ENCODE assay signal across 1 cellular context in the genomic region with DNA sequence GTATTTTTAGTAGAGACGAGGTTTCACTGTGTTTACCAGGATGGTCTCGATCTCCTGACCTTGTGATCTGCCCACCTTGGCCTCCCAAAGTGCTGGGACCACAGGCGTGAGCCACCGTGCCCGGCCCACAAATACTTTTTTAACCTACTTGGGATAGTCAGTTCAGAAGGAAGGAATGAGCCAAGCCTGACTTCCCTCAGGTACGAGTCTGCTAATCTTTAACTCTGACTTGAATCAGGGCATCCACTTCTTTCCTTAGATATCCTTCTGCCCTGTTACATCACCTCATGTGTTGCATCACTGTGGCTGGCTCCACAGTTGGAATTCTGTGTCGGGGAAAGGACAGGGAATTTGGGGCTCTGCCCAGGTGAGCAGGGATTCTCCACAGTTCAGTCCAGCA.
A peak's percentile ranks its signal among the peaks of the same experiment; 100 is the strongest.
TF ChIP-seq lines count a peak whose summit lies in the region.

No MANE protein-coding gene starts in this region.

TF ChIP-seq in HepG2, 621 proteins besides CTCF, POLR2A, EP300 and RAD21 (continued from another document and continues in another):
- TF ChIP-seq, protein P1, sequence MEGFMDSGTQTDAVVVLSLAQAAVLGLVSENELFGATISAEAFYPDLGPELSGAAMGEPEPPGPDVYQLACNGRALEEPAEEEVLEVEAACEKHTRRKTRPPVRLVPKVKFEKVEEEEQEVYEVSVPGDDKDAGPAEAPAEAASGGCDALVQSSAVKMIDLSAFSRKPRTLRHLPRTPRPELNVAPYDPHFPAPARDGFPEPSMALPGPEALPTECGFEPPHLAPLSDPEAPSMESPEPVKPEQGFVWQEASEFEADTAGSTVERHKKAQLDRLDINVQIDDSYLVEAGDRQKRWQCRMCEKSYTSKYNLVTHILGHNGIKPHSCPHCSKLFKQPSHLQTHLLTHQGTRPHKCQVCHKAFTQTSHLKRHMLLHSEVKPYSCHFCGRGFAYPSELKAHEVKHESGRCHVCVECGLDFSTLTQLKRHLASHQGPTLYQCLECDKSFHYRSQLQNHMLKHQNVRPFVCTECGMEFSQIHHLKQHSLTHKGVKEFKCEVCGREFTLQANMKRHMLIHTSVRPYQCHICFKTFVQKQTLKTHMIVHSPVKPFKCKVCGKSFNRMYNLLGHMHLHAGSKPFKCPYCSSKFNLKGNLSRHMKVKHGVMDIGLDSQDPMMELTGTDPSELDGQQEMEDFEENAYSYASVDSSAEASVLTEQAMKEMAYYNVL (CRISPR knock-in tag; IDR thresholded peaks at IDR 0.05; ENCODE audit: borderline replicate concordance), result peak; percentile 76; the same call in 1 of the 2 replicates
- TF ChIP-seq, protein P2, sequence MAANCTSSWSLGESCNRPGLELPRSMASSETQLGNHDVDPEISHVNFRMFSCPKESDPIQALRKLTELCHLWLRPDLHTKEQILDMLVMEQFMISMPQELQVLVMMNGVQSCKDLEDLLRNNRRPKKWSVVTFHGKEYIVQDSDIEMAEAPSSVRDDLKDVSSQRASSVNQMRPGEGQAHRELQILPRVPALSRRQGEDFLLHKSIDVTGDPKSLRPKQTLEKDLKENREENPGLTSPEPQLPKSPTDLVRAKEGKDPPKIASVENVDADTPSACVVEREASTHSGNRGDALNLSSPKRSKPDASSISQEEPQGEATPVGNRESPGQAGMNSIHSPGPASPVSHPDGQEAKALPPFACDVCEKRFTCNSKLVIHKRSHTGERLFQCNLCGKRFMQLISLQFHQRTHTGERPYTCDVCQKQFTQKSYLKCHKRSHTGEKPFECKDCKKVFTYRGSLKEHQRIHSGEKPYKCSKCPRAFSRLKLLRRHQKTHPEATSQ (CRISPR knock-in tag; IDR thresholded peaks at IDR 0.05; ENCODE audit: borderline replicate concordance), result no peak
- TF ChIP-seq HMGA1 (CRISPR knock-in tag; conservative IDR thresholded peaks at IDR 0.05), result no peak
- TF ChIP-seq RCOR2 (CRISPR knock-in tag; IDR thresholded peaks at IDR 0.05), result peak; percentile 73; the same call in 1 of the 2 replicates
- no peak for TF ChIP-seq SOX13 (IDR thresholded peaks at IDR 0.05)
- peak in 1 of 2 experiments; percentile 82; a peak in 2 of 4 replicates for TF ChIP-seq SOX13 (CRISPR knock-in tag; conservative IDR thresholded peaks at IDR 0.05 in 1 of 2, IDR thresholded peaks at IDR 0.05 in 1 of 2)
- TF ChIP-seq, protein P3, sequence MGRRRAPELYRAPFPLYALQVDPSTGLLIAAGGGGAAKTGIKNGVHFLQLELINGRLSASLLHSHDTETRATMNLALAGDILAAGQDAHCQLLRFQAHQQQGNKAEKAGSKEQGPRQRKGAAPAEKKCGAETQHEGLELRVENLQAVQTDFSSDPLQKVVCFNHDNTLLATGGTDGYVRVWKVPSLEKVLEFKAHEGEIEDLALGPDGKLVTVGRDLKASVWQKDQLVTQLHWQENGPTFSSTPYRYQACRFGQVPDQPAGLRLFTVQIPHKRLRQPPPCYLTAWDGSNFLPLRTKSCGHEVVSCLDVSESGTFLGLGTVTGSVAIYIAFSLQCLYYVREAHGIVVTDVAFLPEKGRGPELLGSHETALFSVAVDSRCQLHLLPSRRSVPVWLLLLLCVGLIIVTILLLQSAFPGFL (CRISPR knock-in tag; IDR thresholded peaks at IDR 0.05), result no peak
- TF ChIP-seq ASH2L (IDR thresholded peaks at IDR 0.05; ENCODE audit: insufficient read length, low read depth, low read length), result no peak
- TF ChIP-seq SUZ12 (IDR thresholded peaks at IDR 0.05; ENCODE audit: low read depth, low read length), result no peak
- TF ChIP-seq ZNF652 (CRISPR knock-in tag; IDR thresholded peaks at IDR 0.05; ENCODE audit: borderline replicate concordance, low read depth), result no peak
- TF ChIP-seq NCOA5 (CRISPR knock-in tag; IDR thresholded peaks at IDR 0.05), result no peak
- no peak for TF ChIP-seq RNF2 (conservative IDR thresholded peaks at IDR 0.05; ENCODE audit: low read depth)
- TF ChIP-seq, protein P4, sequence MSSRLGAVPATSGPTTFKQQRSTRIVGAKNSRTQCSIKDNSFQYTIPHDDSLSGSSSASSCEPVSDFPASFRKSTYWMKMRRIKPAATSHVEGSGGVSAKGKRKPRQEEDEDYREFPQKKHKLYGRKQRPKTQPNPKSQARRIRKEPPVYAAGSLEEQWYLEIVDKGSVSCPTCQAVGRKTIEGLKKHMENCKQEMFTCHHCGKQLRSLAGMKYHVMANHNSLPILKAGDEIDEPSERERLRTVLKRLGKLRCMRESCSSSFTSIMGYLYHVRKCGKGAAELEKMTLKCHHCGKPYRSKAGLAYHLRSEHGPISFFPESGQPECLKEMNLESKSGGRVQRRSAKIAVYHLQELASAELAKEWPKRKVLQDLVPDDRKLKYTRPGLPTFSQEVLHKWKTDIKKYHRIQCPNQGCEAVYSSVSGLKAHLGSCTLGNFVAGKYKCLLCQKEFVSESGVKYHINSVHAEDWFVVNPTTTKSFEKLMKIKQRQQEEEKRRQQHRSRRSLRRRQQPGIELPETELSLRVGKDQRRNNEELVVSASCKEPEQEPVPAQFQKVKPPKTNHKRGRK (CRISPR knock-in tag; IDR thresholded peaks at IDR 0.05), result no peak
- no peak for TF ChIP-seq ZNF34 (CRISPR knock-in tag; IDR thresholded peaks at IDR 0.05; ENCODE audit: borderline replicate concordance)
- TF ChIP-seq, protein P5, sequence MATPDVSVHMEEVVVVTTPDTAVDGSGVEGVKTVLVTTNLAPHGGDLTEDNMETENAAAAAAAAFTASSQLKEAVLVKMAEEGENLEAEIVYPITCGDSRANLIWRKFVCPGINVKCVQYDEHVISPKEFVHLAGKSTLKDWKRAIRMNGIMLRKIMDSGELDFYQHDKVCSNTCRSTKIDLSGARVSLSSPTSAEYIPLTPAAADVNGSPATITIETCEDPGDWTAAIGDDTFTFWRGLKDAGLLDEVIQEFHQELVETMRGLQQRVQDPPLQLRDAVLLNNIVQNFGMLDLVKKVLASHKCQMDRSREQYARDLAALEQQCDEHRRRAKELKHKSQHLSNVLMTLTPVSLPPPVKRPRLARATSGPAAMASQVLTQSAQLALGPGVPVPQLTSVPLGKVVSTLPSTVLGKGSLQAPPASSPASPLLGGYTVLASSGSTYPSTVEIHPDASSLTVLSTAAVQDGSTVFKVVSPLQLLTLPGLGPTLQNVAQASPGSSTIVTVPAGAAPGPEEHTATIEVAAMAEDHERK (CRISPR knock-in tag; IDR thresholded peaks at IDR 0.05; ENCODE audit: low read depth), result no peak
- TF ChIP-seq POGK (CRISPR knock-in tag; conservative IDR thresholded peaks at IDR 0.05), result peak; percentile 53; the same call in 1 of the 2 replicates
- TF ChIP-seq ZNF280B (CRISPR knock-in tag; IDR thresholded peaks at IDR 0.05; ENCODE audit: borderline replicate concordance), result no peak
- peak; percentile 91 for TF ChIP-seq TEF (CRISPR knock-in tag; IDR thresholded peaks at IDR 0.05)
- TF ChIP-seq, protein P6, sequence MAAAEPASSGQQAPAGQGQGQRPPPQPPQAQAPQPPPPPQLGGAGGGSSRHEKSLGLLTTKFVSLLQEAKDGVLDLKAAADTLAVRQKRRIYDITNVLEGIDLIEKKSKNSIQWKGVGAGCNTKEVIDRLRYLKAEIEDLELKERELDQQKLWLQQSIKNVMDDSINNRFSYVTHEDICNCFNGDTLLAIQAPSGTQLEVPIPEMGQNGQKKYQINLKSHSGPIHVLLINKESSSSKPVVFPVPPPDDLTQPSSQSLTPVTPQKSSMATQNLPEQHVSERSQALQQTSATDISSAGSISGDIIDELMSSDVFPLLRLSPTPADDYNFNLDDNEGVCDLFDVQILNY (CRISPR knock-in tag; conservative IDR thresholded peaks at IDR 0.05), result no peak
- TF ChIP-seq ARNT (IDR thresholded peaks at IDR 0.05), result no peak
- TF ChIP-seq POLR2G (IDR thresholded peaks at IDR 0.05; ENCODE audit: low read depth, low read length), result no peak
- TF ChIP-seq ZNF17 (CRISPR knock-in tag; IDR thresholded peaks at IDR 0.05), result no peak
- TF ChIP-seq AGO1 (IDR thresholded peaks at IDR 0.05; ENCODE audit: low read depth, low read length, poor library complexity, severe bottlenecking), result no peak
- TF ChIP-seq ZNF724P (CRISPR knock-in tag; IDR thresholded peaks at IDR 0.05; ENCODE audit: borderline replicate concordance), result peak; percentile 43; the same call in 1 of the 2 replicates
- TF ChIP-seq MLLT10 (CRISPR knock-in tag; IDR thresholded peaks at IDR 0.05), result no peak
- no peak; the same call in 1 of the 2 replicates for TF ChIP-seq TFDP2 (CRISPR knock-in tag; IDR thresholded peaks at IDR 0.05)
- TF ChIP-seq THAP11 (CRISPR knock-in tag; IDR thresholded peaks at IDR 0.05), result peak; percentile 81
- peak; percentile 21; the same call in 1 of the 2 replicates for TF ChIP-seq TFDP1 (CRISPR knock-in tag; IDR thresholded peaks at IDR 0.05; ENCODE audit: borderline replicate concordance)
- TF ChIP-seq CBFB (CRISPR knock-in tag; IDR thresholded peaks at IDR 0.05), result no peak
- TF ChIP-seq SIX4 (CRISPR knock-in tag; IDR thresholded peaks at IDR 0.05), result 0 out of 2 replicates have a peak, but pooled peaks have one; percentile 57
- TF ChIP-seq ZNF746 (CRISPR knock-in tag; IDR thresholded peaks at IDR 0.05), result no peak
- no peak for TF ChIP-seq ZNF10 (CRISPR knock-in tag; IDR thresholded peaks at IDR 0.05; ENCODE audit: borderline replicate concordance, low read depth)
- TF ChIP-seq FOSL1 (CRISPR knock-in tag; IDR thresholded peaks at IDR 0.05; ENCODE audit: borderline replicate concordance), result no peak
- TF ChIP-seq, protein P7, sequence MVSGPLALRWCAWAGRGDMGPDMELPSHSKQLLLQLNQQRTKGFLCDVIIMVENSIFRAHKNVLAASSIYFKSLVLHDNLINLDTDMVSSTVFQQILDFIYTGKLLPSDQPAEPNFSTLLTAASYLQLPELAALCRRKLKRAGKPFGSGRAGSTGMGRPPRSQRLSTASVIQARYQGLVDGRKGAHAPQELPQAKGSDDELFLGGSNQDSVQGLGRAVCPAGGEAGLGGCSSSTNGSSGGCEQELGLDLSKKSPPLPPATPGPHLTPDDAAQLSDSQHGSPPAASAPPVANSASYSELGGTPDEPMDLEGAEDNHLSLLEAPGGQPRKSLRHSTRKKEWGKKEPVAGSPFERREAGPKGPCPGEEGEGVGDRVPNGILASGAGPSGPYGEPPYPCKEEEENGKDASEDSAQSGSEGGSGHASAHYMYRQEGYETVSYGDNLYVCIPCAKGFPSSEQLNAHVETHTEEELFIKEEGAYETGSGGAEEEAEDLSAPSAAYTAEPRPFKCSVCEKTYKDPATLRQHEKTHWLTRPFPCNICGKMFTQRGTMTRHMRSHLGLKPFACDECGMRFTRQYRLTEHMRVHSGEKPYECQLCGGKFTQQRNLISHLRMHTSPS (CRISPR knock-in tag; IDR thresholded peaks at IDR 0.05; ENCODE audit: low read depth), result 0 out of 2 replicates have a peak, but pooled peaks have one; percentile 13
- no peak for TF ChIP-seq PLSCR1 (CRISPR knock-in tag; IDR thresholded peaks at IDR 0.05; ENCODE audit: borderline replicate concordance)
- 0 out of 2 replicates have a peak, but pooled peaks have one; percentile 12 for TF ChIP-seq SP5 (CRISPR knock-in tag; IDR thresholded peaks at IDR 0.05; ENCODE audit: borderline replicate concordance, low read depth)
